In the genomic region with DNA sequence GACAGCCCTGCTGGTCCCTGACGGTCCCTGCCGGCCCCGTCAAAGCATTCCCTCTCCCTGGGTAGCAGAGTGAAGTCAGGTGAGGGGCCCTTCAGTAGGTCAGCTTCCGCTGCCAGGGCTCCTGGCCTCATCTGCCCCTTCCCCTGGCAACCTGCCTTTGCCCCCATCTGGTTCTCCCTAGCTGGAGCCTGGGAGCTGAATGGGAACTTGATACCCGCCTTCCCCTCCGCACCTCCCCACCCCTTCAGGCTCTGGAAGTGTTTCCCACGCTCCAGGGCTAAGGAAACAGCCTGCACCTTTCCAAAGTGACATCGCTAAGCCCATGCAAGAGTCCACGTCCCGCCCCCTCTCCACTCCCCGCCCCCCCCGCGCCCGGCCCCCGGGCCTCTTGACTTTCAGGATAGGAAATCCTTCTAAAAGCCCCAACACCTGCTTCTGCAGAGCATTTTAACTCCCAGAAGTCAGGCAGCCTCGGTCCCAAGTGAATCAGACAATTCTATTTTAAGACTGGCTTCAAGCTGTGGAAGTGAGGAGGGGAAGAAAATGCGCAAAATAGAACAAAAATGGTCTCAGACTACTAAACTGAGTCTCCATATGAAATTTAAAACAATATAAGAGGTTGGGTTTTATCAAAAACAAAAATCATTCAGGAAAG, we compare ENCODE assay signal across 17 cellular contexts. TPM values are rescaled to one million over a fixed set of nuclear protein-coding genes. Genes with fewer than 3 reads are reported as not detected.
DNase-seq lines count a peak whose midpoint lies in the region; ATAC-seq and TF ChIP-seq lines count a peak whose summit lies in the region.
"Had no signal": no experiment of that assay in that cellular context is flagged by ENCODE, and none has a peak within 500 bp of the region (broad histone marks: within the 10 kb centered on the region; RNA-seq: fewer than 3 reads in every experiment).

No MANE protein-coding gene starts in this region.

- DNase-seq in NCI-H748 (lab: John Stamatoyannopoulos, UW; ENCODE audit: unreplicated experiment), result peak; percentile 43
- no peak for DNase-seq in NCI-H748 treated with DMSO at 0.1 percent for 48 hours (lab: John Stamatoyannopoulos, UW)
- peak; percentile 37 for DNase-seq in NCI-H510A treated with DMSO at 0.1 percent for 48 hours (lab: John Stamatoyannopoulos, UW)
- DNase-seq in iPS-NIHi11 (ENCODE audit: low spot score), result peak; percentile 49
- no peak for DNase-seq in thoracic aorta (ENCODE audit: low spot score)
- no peak for DNase-seq in NCI-H2196 treated with DMSO at 0.1 percent for 48 hours (lab: John Stamatoyannopoulos, UW; ENCODE audit: unreplicated experiment)
- no peak for DNase-seq in GM20000 (ENCODE audit: low spot score)
- DNase-seq in EL, result no peak
- DNase-seq: 8988T; activated CD4-positive, alpha-beta T cell treated with anti-CD3 and anti-CD28 coated beads for 1 hour; activated naive CD8-positive, alpha-beta T cell treated with anti-CD3 and anti-CD28 coated beads, Interleukin-2, amount 10 ng/mL, durations not matched to agents 7 days and 5 days; CD8-positive, alpha-beta memory T cell; central memory CD4-positive, alpha-beta T cell; GM23248; KG1; NCI-H345; stomach had no signal

- H3K9me3 ChIP-seq in thoracic aorta, result no peaks in the 10 kb centered on the region
- H3K9me3 ChIP-seq: stomach had no signal

- H3K27ac ChIP-seq in thoracic aorta, result no peak overlapping the region
- H3K27ac ChIP-seq: GM23248, stomach had no signal

- peaks cover 10 to 23% of the 10 kb centered on the region in 2 donors for H3K4me1 ChIP-seq in thoracic aorta (ENCODE audit: control insufficient read depth in 1 of 2, low read depth in 2 of 2)

- ATAC-seq in thoracic aorta (ENCODE audit: insufficient number of reproducible peaks, low FRiP score, low read depth), result no peak

- H3K27me3 ChIP-seq in thoracic aorta (replicated peaks; ENCODE audit: insufficient read depth), result no peaks in the 10 kb centered on the region

- H3K4me3 ChIP-seq in thoracic aorta, result peak overlapping the region; percentile 37
- H3K4me3 ChIP-seq: GM23248, stomach had no signal

- H3K36me3 ChIP-seq in thoracic aorta, result no peaks in the 10 kb centered on the region
- H3K36me3 ChIP-seq: stomach had no signal

- TF ChIP-seq CTCF in thoracic aorta (IDR thresholded peaks at IDR 0.05) (no peak), GM20000 (IDR thresholded peaks at IDR 0.05; ENCODE audit: extremely low read depth, missing control alignments) (no peak)

RNA-seq across cellular contexts. Expression of gene ISM1, which starts 53.4 kb away (rescaled TPM):
- 10 to 100 TPM; 20.4 to 25.1 TPM for total RNA-seq in thoracic aorta
- total RNA-seq: GM23248 had no signal

Comparison
In these comparisons a context has a peak if more than half of its experiments do, and no peak if none do; other contexts are left out.
1. DNase-seq: peak in NCI-H748 (single experiment), NCI-H510A treated with DMSO at 0.1 percent for 48 hours (single experiment) and iPS-NIHi11 (single experiment); none in NCI-H748 treated with DMSO at 0.1 percent for 48 hours (single experiment), thoracic aorta (single experiment), NCI-H2196 treated with DMSO at 0.1 percent for 48 hours (single experiment), GM20000 (single experiment) and EL (single experiment).